23 cellular contexts compared by ENCODE assay signal in the genomic region with DNA sequence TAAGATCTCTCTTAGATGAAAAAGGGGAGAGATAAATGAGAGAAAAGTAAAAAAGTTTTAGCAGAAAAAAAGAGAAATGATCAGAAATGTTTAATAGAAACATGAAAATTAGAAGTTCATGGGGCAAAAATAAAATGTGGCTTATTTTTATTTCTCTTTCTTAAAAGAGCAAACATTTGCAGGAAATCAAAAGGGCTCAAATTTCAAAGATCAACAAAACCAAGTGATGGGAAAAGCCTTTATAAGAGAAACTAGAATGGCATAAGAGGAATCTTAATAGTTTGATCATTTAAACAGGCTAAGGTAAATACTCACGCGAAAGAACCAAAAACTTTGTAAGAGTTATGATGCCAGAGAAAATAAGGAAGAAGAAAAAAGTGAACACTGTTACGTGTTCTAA. TPM values are rescaled to one million over a fixed set of nuclear protein-coding genes. Genes with fewer than 3 reads are reported as not detected.
DNase-seq lines count a peak whose midpoint lies in the region; ATAC-seq, FAIRE-seq and TF ChIP-seq lines count a peak whose summit lies in the region.
"Had no signal": no experiment of that assay in that cellular context is flagged by ENCODE, and none has a peak within 500 bp of the region (broad histone marks: within the 10 kb centered on the region; RNA-seq: fewer than 3 reads in every experiment).

No MANE protein-coding gene starts in this region.

- peak overlapping the region; percentile 59 for H3K4me2 ChIP-seq in HCT116 (ENCODE audit: low read length)
- H3K4me2 ChIP-seq in GM12878 (ENCODE audit: control insufficient read depth, insufficient read depth) = no peak overlapping the region

- H3K27ac Mint-ChIP-seq in activated CD8-positive, alpha-beta memory T cell treated with anti-CD3 and anti-CD28 coated beads, Interleukin-2, amount 10 ng/mL, durations not matched to agents 7 days and 5 days = peak overlapping the region; percentile 69
- peak overlapping the region; percentile 27 for H3K27ac Mint-ChIP-seq in mesothelial cell of epicardium
- H3K27ac Mint-ChIP-seq: stimulated activated memory B cell treated with anti-CD40 and anti-IgM and Interleukin-4, amounts not matched to agents 10 μg/mL and 1 μg/mL and 100 μg/mL, for 72 hours had no signal

- H3K27me3 Mint-ChIP-seq in activated CD8-positive, alpha-beta memory T cell treated with anti-CD3 and anti-CD28 coated beads, Interleukin-2, amount 10 ng/mL, durations not matched to agents 7 days and 5 days = peaks cover 3% of the 10 kb centered on the region
- H3K27me3 Mint-ChIP-seq in mesothelial cell of epicardium (ENCODE audit: low read depth) = peaks cover 5% of the 10 kb centered on the region

- no peaks in the 10 kb centered on the region for H3K36me3 Mint-ChIP-seq in activated CD8-positive, alpha-beta memory T cell treated with anti-CD3 and anti-CD28 coated beads, Interleukin-2, amount 10 ng/mL, durations not matched to agents 7 days and 5 days
- H3K36me3 Mint-ChIP-seq in mesothelial cell of epicardium = no peaks in the 10 kb centered on the region
- H3K36me3 Mint-ChIP-seq: stimulated activated memory B cell treated with anti-CD40 and anti-IgM and Interleukin-4, amounts not matched to agents 10 μg/mL and 1 μg/mL and 100 μg/mL, for 72 hours had no signal

- RAD21 ChIA-PET in HCT116 (lab: Charles Lee; ENCODE audit: low non-redundant PET in 1 of 2, low total read pairs in 2 of 2, uncharacterized antibody in 2 of 2, unreplicated experiment in 2 of 2) = no interaction called here
- RAD21 ChIA-PET in GM12878 (lab: Charles Lee; ENCODE audit: unreplicated experiment) = interaction anchor here (0.7 to 2.7 kb wide), 3 partner anchors 65 to 1009 kb away, joined by 3 to 11 read pairs (median 3); no protein-coding TSS in a partner anchor

- H3K79me2 ChIP-seq in HCT116 (ENCODE audit: insufficient read depth, low read length) = no peaks in the 10 kb centered on the region
- no peaks in the 10 kb centered on the region for H3K79me2 ChIP-seq in GM12878 (ENCODE audit: control insufficient read depth, insufficient read depth, low read length)

- TF ChIP-seq POLR2A in HCT116 (IDR thresholded peaks at IDR 0.05; ENCODE audit: borderline replicate concordance, extremely low read depth, insufficient read depth, insufficient read length) (no peak), GM12878 (IDR thresholded peaks at IDR 0.05; ENCODE audit: low read depth, low read length) (no peak)

- peaks cover 13 to 28% of the 10 kb centered on the region in 2 experiments; a peak in 3 of 4 replicates for H3K4me1 ChIP-seq in HCT116 (ENCODE audit: control insufficient read depth in 1 of 2, insufficient read depth in 2 of 2, low read length in 2 of 2)
- peaks cover 8% of the 10 kb centered on the region; the same call in 1 of the 2 replicates for H3K4me1 ChIP-seq in GM12878 (ENCODE audit: control insufficient read depth, insufficient read depth, low read length)
- peaks cover 0 to 7% (median 0%) of the 10 kb centered on the region in 4 donors for H3K4me1 ChIP-seq in tibial artery

- CTCF ChIA-PET in activated CD8-positive, alpha-beta memory T cell treated with anti-CD3 and anti-CD28 coated beads, Interleukin-2, amount 10 ng/mL, durations not matched to agents 7 days and 5 days (lab: Charles Lee) = no interaction called here
- CTCF ChIA-PET in HCT116 (lab: Charles Lee) (interaction anchor here (2.6 kb wide), 1 partner anchor 14 kb away, joined by 7 read pairs; no protein-coding TSS in a partner anchor), GM12878 (lab: Yijun Ruan, JAX) (no interaction called here)

- TF ChIP-seq EP300 in GM12878 (IDR thresholded peaks at IDR 0.05; ENCODE audit: borderline replicate concordance in 1 of 2, control insufficient read depth in 1 of 2, low read depth in 2 of 2, low read length in 2 of 2) = no peak

- TF ChIP-seq RAD21 in HCT116 (IDR thresholded peaks at IDR 0.05; ENCODE audit: low read depth) = no peak
- TF ChIP-seq RAD21 in GM12878 (IDR thresholded peaks at IDR 0.05; ENCODE audit: insufficient read depth, low read depth, low read length) = no peak

- DNase-seq in activated CD8-positive, alpha-beta memory T cell treated with anti-CD3 and anti-CD28 coated beads, Interleukin-2, amount 10 ng/mL, durations not matched to agents 7 days and 5 days = no peak
- DNase-seq in activated CD8-positive, alpha-beta memory T cell treated with anti-CD3 and anti-CD28 coated beads for 24 hours = no peak
- DNase-seq in HCT116 (ENCODE audit: low read depth, low spot score) (no peak), GM12878 (ENCODE audit: low read depth, low spot score) (no peak), mesothelial cell of epicardium (ENCODE audit: low spot score in 2 of 2, unreplicated experiment in 2 of 2) (no peak), tibial artery (no peak)
- DNase-seq: ACHN; activated CD4-positive, CD25-positive, alpha-beta regulatory T cell treated with anti-CD3 and anti-CD28 coated beads, Interleukin-2, amount 50 U/mL, for 72 hours; COR-L47; GOT3; kidney; midbrain; NCI-H1048; NCI-H2107; NCI-H524; T1000 had no signal

- no peaks in the 10 kb centered on the region for H3K9me3 Mint-ChIP-seq in activated CD8-positive, alpha-beta memory T cell treated with anti-CD3 and anti-CD28 coated beads, Interleukin-2, amount 10 ng/mL, durations not matched to agents 7 days and 5 days (ENCODE audit: low read depth)
- peaks cover 2% of the 10 kb centered on the region for H3K9me3 Mint-ChIP-seq in mesothelial cell of epicardium
- H3K9me3 Mint-ChIP-seq: stimulated activated memory B cell treated with anti-CD40 and anti-IgM and Interleukin-4, amounts not matched to agents 10 μg/mL and 1 μg/mL and 100 μg/mL, for 72 hours had no signal

- no peaks in the 10 kb centered on the region for H3K9me3 ChIP-seq in HCT116 (ENCODE audit: control insufficient read depth in 1 of 2, insufficient read depth in 1 of 2, low read depth in 1 of 2, low read length in 2 of 2)
- no peaks in the 10 kb centered on the region; the same call in 1 of the 3 replicates for H3K9me3 ChIP-seq in GM12878 (replicated peaks; ENCODE audit: control insufficient read depth, insufficient read depth, low read length)
- no peaks in the 10 kb centered on the region for H3K9me3 ChIP-seq in tibial artery

- BruUV-seq in HCT116 (replicated peaks; lab: Mats Ljungman, UMichigan) (no TSS peak), GM12878 (replicated peaks; lab: Mats Ljungman, UMichigan) (TSS peak; percentile 97)

- FAIRE-seq in GM12878 (lab: Jason Lieb, UNC) = no peak
- FAIRE-seq: K562, kidney had no signal

- H3K4me3 Mint-ChIP-seq in activated CD8-positive, alpha-beta memory T cell treated with anti-CD3 and anti-CD28 coated beads, Interleukin-2, amount 10 ng/mL, durations not matched to agents 7 days and 5 days = peak overlapping the region; percentile 51
- no peak overlapping the region for H3K4me3 Mint-ChIP-seq in mesothelial cell of epicardium
- H3K4me3 Mint-ChIP-seq: stimulated activated memory B cell treated with anti-CD40 and anti-IgM and Interleukin-4, amounts not matched to agents 10 μg/mL and 1 μg/mL and 100 μg/mL, for 72 hours had no signal

- intact Hi-C loops in HCT116 (cut with micrococcal nuclease) (no loop called here), GM12878 (cut with micrococcal nuclease; ENCODE audit: unreplicated experiment) (loop anchor here (2.0 to 10.0 kb wide), 4 partner anchors 33 to 523 kb away; partner anchors contain the start of gene MFF), tibial artery (cut with DNase I; ENCODE audit: low total_unique reads) (no loop called here)

- TF ChIP-seq CTCF in HCT116 (IDR thresholded peaks at IDR 0.05 in 2 of 3, conservative IDR thresholded peaks at IDR 0.05 in 1 of 3; ENCODE audit: borderline replicate concordance in 1 of 3, insufficient read depth in 1 of 3, low read depth in 2 of 3, low read length in 2 of 3) = no peak
- TF ChIP-seq CTCF in GM12878 (IDR thresholded peaks at IDR 0.05 in 2 of 3, conservative IDR thresholded peaks at IDR 0.05 in 1 of 3; ENCODE audit: control insufficient read depth in 2 of 3, extremely low read depth in 1 of 3, insufficient read depth in 1 of 3, low read depth in 3 of 3, low read length in 3 of 3) = no peak
- no peak for TF ChIP-seq CTCF in mesothelial cell of epicardium (IDR thresholded peaks at IDR 0.05; ENCODE audit: unreplicated experiment)
- TF ChIP-seq CTCF in tibial artery (IDR thresholded peaks at IDR 0.05) = no peak

- H3K4me3 ChIP-seq in HCT116 (replicated peaks in 1 of 2; ENCODE audit: low read depth in 1 of 2, low read length in 2 of 2) = no peak overlapping the region
- 0 out of 2 replicates have a peak overlapping the region, but pooled peaks have one; percentile 20 for H3K4me3 ChIP-seq in GM12878
- H3K4me3 ChIP-seq in tibial artery = no peak overlapping the region
- H3K4me3 ChIP-seq: cardiac muscle cell, K562 had no signal

- SMC1A ChIA-PET in GM12878 (lab: Charles Lee; ENCODE audit: uncharacterized antibody, unreplicated experiment) = interaction anchor here (2.5 to 3.3 kb wide), 2 partner anchors 14 to 32 kb away, joined by 12 to 16 read pairs; no protein-coding TSS in a partner anchor

- in situ Hi-C loops in GM12878 (cut with MboI) = no loop called here

- no peak overlapping the region for H3K27ac ChIP-seq in HCT116 (ENCODE audit: low read depth, low read length)
- H3K27ac ChIP-seq in GM12878 (ENCODE audit: control insufficient read depth, insufficient read depth) = peak overlapping the region; percentile 38
- no peak overlapping the region for H3K27ac ChIP-seq in tibial artery
- H3K27ac ChIP-seq: cardiac muscle cell had no signal

- WGBS in GM12878 (ENCODE audit: insufficient coverage, insufficient replicate concordance, low lambda C conversion rate, missing lambda C conversion rate) = 53% methylated on average over 3 of the region's 3 CpGs

- no peak overlapping the region for H3K9ac ChIP-seq in HCT116 (ENCODE audit: low read length)
- H3K9ac ChIP-seq in GM12878 (ENCODE audit: control insufficient read depth, insufficient read depth, low read length) = no peak overlapping the region

- no peak for ATAC-seq in activated CD8-positive, alpha-beta memory T cell treated with anti-CD3 and anti-CD28 coated beads, Interleukin-2, amount 10 ng/mL, durations not matched to agents 7 days and 5 days
- no peak for ATAC-seq in HCT116
- ATAC-seq in GM12878 = peak; percentile 52
- no peak for ATAC-seq in GM19328 (IDR thresholded peaks at IDR 0.05; ENCODE audit: unreplicated experiment)
- ATAC-seq in GM19452 (IDR thresholded peaks at IDR 0.05; ENCODE audit: unreplicated experiment) = no peak
- ATAC-seq: K562 had no signal

- no peaks in the 10 kb centered on the region for H3K27me3 ChIP-seq in HCT116 (ENCODE audit: insufficient read depth, low read length)
- H3K27me3 ChIP-seq in GM12878 (replicated peaks in 1 of 2; ENCODE audit: control insufficient read depth in 2 of 2, insufficient read depth in 2 of 2, low read length in 1 of 2) = no peaks in the 10 kb centered on the region
- no peaks in the 10 kb centered on the region for H3K27me3 ChIP-seq in tibial artery
- H3K27me3 ChIP-seq: cardiac muscle cell had no signal

- H3K36me3 ChIP-seq in HCT116 (ENCODE audit: control insufficient read depth in 1 of 2, insufficient read depth in 2 of 2, low read length in 2 of 2) (no peaks in the 10 kb centered on the region), GM12878 (ENCODE audit: control insufficient read depth in 2 of 2, insufficient read depth in 2 of 2, low read length in 1 of 2) (no peaks in the 10 kb centered on the region), tibial artery (no peaks in the 10 kb centered on the region)
- H3K36me3 ChIP-seq: cardiac muscle cell had no signal

- H2AFZ ChIP-seq in HCT116 (ENCODE audit: low read depth, low read length, poor library complexity, severe bottlenecking) (peak overlapping the region; percentile 94), GM12878 (ENCODE audit: control insufficient read depth, low read depth, low read length) (no peak overlapping the region; the same call in 1 of the 2 replicates)

- no peaks in the 10 kb centered on the region for H3K9me2 ChIP-seq in HCT116 (ENCODE audit: insufficient read depth)

- H4K20me1 ChIP-seq in HCT116 (ENCODE audit: insufficient read depth) (no peaks in the 10 kb centered on the region), GM12878 (ENCODE audit: control insufficient read depth, insufficient read depth) (no peaks in the 10 kb centered on the region)

- peaks cover 3% of the 10 kb centered on the region for H3K4me1 Mint-ChIP-seq in activated CD8-positive, alpha-beta memory T cell treated with anti-CD3 and anti-CD28 coated beads, Interleukin-2, amount 10 ng/mL, durations not matched to agents 7 days and 5 days
- peaks cover 11% of the 10 kb centered on the region for H3K4me1 Mint-ChIP-seq in mesothelial cell of epicardium

- POLR2A ChIA-PET in HCT116 (lab: Charles Lee) = no interaction called here
- POLR2A ChIA-PET in GM12878 (lab: Charles Lee) = no interaction called here

RNA-seq across cellular contexts. Expression of gene DAW1, which starts 23.3 kb away (rescaled TPM):
- not detected for total RNA-seq in activated CD8-positive, alpha-beta memory T cell treated with anti-CD3 and anti-CD28 coated beads, Interleukin-2, amount 10 ng/mL, durations not matched to agents 7 days and 5 days
- total RNA-seq in HCT116 (2021; ENCODE audit: unreplicated experiment) = 0.20 TPM
- 0.15 and 0.26 TPM in 2 replicates for polyA plus RNA-seq in HCT116 (2012)
- 0.19 and 0.29 TPM in 2 replicates for total RNA-seq in GM12878 (2013; cell fraction: nucleolus; rRNA removed)
- total RNA-seq in GM12878 (2014; rRNA removed) = not detected in 2 replicates
- not detected in 2 replicates for total RNA-seq in GM12878 (2014; rRNA removed; fragmentation: Illumina TruSeq; extraction: Trizol)
- not detected in 2 replicates for total RNA-seq in GM12878 (2021)
- not detected for polyA plus RNA-seq in GM12878 (2011; ENCODE audit: low read depth)
- 0.12 TPM in 1 of 2 replicates, not detected in the other for polyA plus RNA-seq in GM12878 (2011; rRNA removed)
- not detected in 2 replicates for polyA plus RNA-seq in GM12878 (2011; cell fraction: cytosol; rRNA removed)
- 0.04 TPM in 1 of 2 replicates, not detected in the other for polyA plus RNA-seq in GM12878 (2011; cell fraction: nucleus; rRNA removed)
- not detected in 2 replicates for polyA plus RNA-seq in GM12878 (2012)
- polyA plus RNA-seq in GM12878 (2014; fragmentation: Illumina TruSeq; extraction: Trizol) = not detected in 2 replicates
- polyA plus RNA-seq in GM12878 (2014; fragmentation: Nextera tagmentation; extraction: Ambion mirVana) = under 1 TPM in 1 of 2 experiments, not detected in 1; 0.04 TPM
- polyA plus RNA-seq in GM12878 (2014; rRNA removed) = not detected in 2 replicates
- polyA plus RNA-seq in GM12878 (2016; fragmentation: Nextera tagmentation; extraction: Ambion mirVana) = not detected
- polyA minus RNA-seq in GM12878 (2011; rRNA and poly(A)+ RNA removed) = not detected in 2 replicates
- not detected in 2 replicates for polyA minus RNA-seq in GM12878 (2011; cell fraction: cytosol; rRNA and poly(A)+ RNA removed)
- not detected in 2 replicates for polyA minus RNA-seq in GM12878 (2011; cell fraction: nucleus; rRNA and poly(A)+ RNA removed)
- not detected in 3 replicates for total RNA-seq in mesothelial cell of epicardium
- total RNA-seq: K562, OCI-LY7 had no signal
- polyA plus RNA-seq: cardiac muscle cell, K562, urinary bladder had no signal

RNA-seq across cellular contexts. Expression of gene CCL20, which starts 34.5 kb away (rescaled TPM):
- total RNA-seq in activated CD8-positive, alpha-beta memory T cell treated with anti-CD3 and anti-CD28 coated beads, Interleukin-2, amount 10 ng/mL, durations not matched to agents 7 days and 5 days = under 1 TPM in 1 of 2 experiments, not detected in 1; 0.82 TPM
- total RNA-seq in HCT116 (2021; ENCODE audit: unreplicated experiment) = 0.30 TPM
- polyA plus RNA-seq in HCT116 (2012) = 0.12 and 0.36 TPM in 2 replicates
- 16.3 and 19.7 TPM in 2 replicates for total RNA-seq in GM12878 (2013; cell fraction: nucleolus; rRNA removed)
- 6.9 and 9.1 TPM in 2 replicates for total RNA-seq in GM12878 (2014; rRNA removed)
- 11.4 and 12.6 TPM in 2 replicates for total RNA-seq in GM12878 (2014; rRNA removed; fragmentation: Illumina TruSeq; extraction: Trizol)
- total RNA-seq in GM12878 (2021) = 5.5 and 6.6 TPM in 2 replicates
- polyA plus RNA-seq in GM12878 (2011; ENCODE audit: low read depth) = 0.89 TPM
- 27.4 and 39.2 TPM in 2 replicates for polyA plus RNA-seq in GM12878 (2011; rRNA removed)
- polyA plus RNA-seq in GM12878 (2011; cell fraction: cytosol; rRNA removed) = 7.6 and 8.2 TPM in 2 replicates
- 8.2 and 9.0 TPM in 2 replicates for polyA plus RNA-seq in GM12878 (2011; cell fraction: nucleus; rRNA removed)
- polyA plus RNA-seq in GM12878 (2012) = 1.7 and 2.6 TPM in 2 replicates
- polyA plus RNA-seq in GM12878 (2014; fragmentation: Illumina TruSeq; extraction: Trizol) = 10.8 and 14.8 TPM in 2 replicates
- polyA plus RNA-seq in GM12878 (2014; fragmentation: Nextera tagmentation; extraction: Ambion mirVana) = 10 to 100 TPM; 26.3 to 35.7 TPM
- polyA plus RNA-seq in GM12878 (2014; rRNA removed) = 7.6 and 8.3 TPM in 2 replicates
- polyA plus RNA-seq in GM12878 (2016; fragmentation: Nextera tagmentation; extraction: Ambion mirVana) = 10 to 100 TPM; 19.7 to 19.8 TPM
- 7.2 and 10.2 TPM in 2 replicates for polyA minus RNA-seq in GM12878 (2011; rRNA and poly(A)+ RNA removed)
- polyA minus RNA-seq in GM12878 (2011; cell fraction: cytosol; rRNA and poly(A)+ RNA removed) = 4.8 and 8.3 TPM in 2 replicates
- polyA minus RNA-seq in GM12878 (2011; cell fraction: nucleus; rRNA and poly(A)+ RNA removed) = 2.7 and 3.2 TPM in 2 replicates
- 0.36 TPM in 1 of 3 replicates, not detected in the others for total RNA-seq in mesothelial cell of epicardium
- total RNA-seq: cardiac muscle cell, OCI-LY7, urinary bladder had no signal
- polyA plus RNA-seq: K562 had no signal
